In the genomic region with DNA sequence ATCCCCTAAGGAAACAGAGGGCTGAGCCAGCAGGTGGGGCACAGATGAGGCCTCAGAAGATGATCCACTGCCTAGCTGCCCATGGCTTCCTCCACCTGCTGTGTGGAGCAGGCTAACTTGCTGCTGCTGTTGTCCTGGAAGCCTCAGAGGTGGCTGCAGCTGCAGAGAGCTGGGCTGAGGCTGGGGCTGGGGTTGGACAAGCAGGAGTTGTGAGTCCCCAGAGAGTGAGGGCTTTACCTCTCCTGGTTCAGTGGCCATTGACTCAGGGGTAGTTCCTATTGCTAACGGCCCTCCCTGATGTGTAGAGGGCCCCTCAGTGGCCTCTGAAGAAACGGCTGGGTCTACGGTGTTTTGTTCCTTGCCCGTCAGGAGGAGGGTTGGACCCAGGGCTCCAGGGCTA, we compare ENCODE assay signal across 28 cellular contexts. TPM values are rescaled to one million over a fixed set of nuclear protein-coding genes. Genes with fewer than 3 reads are reported as not detected.
"Had no signal": no experiment of that assay in that cellular context is flagged by ENCODE, and none has a peak within 500 bp of the region (broad histone marks: within the 10 kb centered on the region; RNA-seq: fewer than 3 reads in every experiment).

No MANE protein-coding gene starts in this region.

- H3K9me3 Mint-ChIP-seq: effector memory CD8-positive, alpha-beta T cell; natural killer cell treated with Interleukin-12 subunit alpha and Interleukin-12 subunit beta and Interleukin-15 and Interleukin-18, amount 100 ng/mL, for 72 hours had no signal

- H3K9me3 ChIP-seq: breast epithelium, left ventricle myocardium inferior, mucosa of descending colon, spleen, suprapubic skin, tibial artery had no signal

- H3K4me3 Mint-ChIP-seq: activated CD4-positive, alpha-beta T cell treated with anti-CD3 and anti-CD28 coated beads for 36 hours; activated CD8-positive, alpha-beta memory T cell treated with anti-CD3 and anti-CD28 coated beads, Interleukin-2, amount 10 ng/mL, durations not matched to agents 7 days and 5 days; activated CD8-positive, alpha-beta T cell treated with anti-CD3 and anti-CD28 coated beads, Interleukin-2, amount 10 ng/mL, durations not matched to agents 7 days and 5 days; effector memory CD8-positive, alpha-beta T cell; natural killer cell treated with Interleukin-12 subunit alpha and Interleukin-12 subunit beta and Interleukin-15 and Interleukin-18, amount 100 ng/mL, for 72 hours had no signal

- H3K27me3 ChIP-seq: breast epithelium, spleen, suprapubic skin, tibial artery had no signal

- H3K4me1 Mint-ChIP-seq: activated CD4-positive, alpha-beta T cell treated with anti-CD3 and anti-CD28 coated beads for 36 hours; activated CD8-positive, alpha-beta memory T cell treated with anti-CD3 and anti-CD28 coated beads, Interleukin-2, amount 10 ng/mL, durations not matched to agents 7 days and 5 days had no signal

- DNase-seq: activated CD4-positive, alpha-beta T cell treated with anti-CD3 and anti-CD28 coated beads for 36 hours; activated CD4-positive, CD25-positive, alpha-beta regulatory T cell; activated CD8-positive, alpha-beta memory T cell treated with anti-CD3 and anti-CD28 coated beads, Interleukin-2, amount 10 ng/mL, durations not matched to agents 7 days and 5 days; activated CD8-positive, alpha-beta T cell treated with anti-CD3 and anti-CD28 coated beads, Interleukin-2, amount 10 ng/mL, durations not matched to agents 7 days and 5 days; activated naive CD4-positive, alpha-beta T cell treated with Interleukin-2 at 50 U/mL for 16 hours; activated T-cell treated with anti-CD3 and anti-CD28 coated beads, Interleukin-2, amount 50 U/mL, for 48 hours; central memory CD4-positive, alpha-beta T cell; effector memory CD8-positive, alpha-beta T cell; foreskin fibroblast; hippocampal formation; left ventricle myocardium inferior; mucosa of descending colon; spleen; stimulated activated naive CD4-positive, alpha-beta T cell; T-helper 1 cell had no signal

- FAIRE-seq: colon had no signal

- ATAC-seq: activated CD4-positive, alpha-beta T cell treated with anti-CD3 and anti-CD28 coated beads for 36 hours; activated CD8-positive, alpha-beta memory T cell treated with anti-CD3 and anti-CD28 coated beads, Interleukin-2, amount 10 ng/mL, durations not matched to agents 7 days and 5 days; activated CD8-positive, alpha-beta T cell treated with anti-CD3 and anti-CD28 coated beads, Interleukin-2, amount 10 ng/mL, durations not matched to agents 7 days and 5 days; effector memory CD8-positive, alpha-beta T cell; esophagus mucosa; mucosa of descending colon had no signal

- H3K4me1 ChIP-seq: breast epithelium, suprapubic skin, tibial artery had no signal

- H3K27me3 Mint-ChIP-seq: activated CD4-positive, alpha-beta T cell treated with anti-CD3 and anti-CD28 coated beads for 36 hours; activated CD8-positive, alpha-beta memory T cell treated with anti-CD3 and anti-CD28 coated beads, Interleukin-2, amount 10 ng/mL, durations not matched to agents 7 days and 5 days; effector memory CD8-positive, alpha-beta T cell; natural killer cell treated with Interleukin-12 subunit alpha and Interleukin-12 subunit beta and Interleukin-15 and Interleukin-18, amount 100 ng/mL, for 72 hours had no signal

- H3K4me3 ChIP-seq: breast epithelium, left ventricle myocardium inferior, mucosa of descending colon, spleen, suprapubic skin, tibial artery had no signal

- H3K27ac ChIP-seq: breast epithelium, left ventricle myocardium inferior, spleen, suprapubic skin, tibial artery had no signal

- H3K27ac Mint-ChIP-seq: activated CD4-positive, alpha-beta T cell treated with anti-CD3 and anti-CD28 coated beads for 36 hours; activated CD8-positive, alpha-beta memory T cell treated with anti-CD3 and anti-CD28 coated beads, Interleukin-2, amount 10 ng/mL, durations not matched to agents 7 days and 5 days; activated CD8-positive, alpha-beta T cell treated with anti-CD3 and anti-CD28 coated beads, Interleukin-2, amount 10 ng/mL, durations not matched to agents 7 days and 5 days had no signal

RNA-seq across cellular contexts. Expression of a gene that starts 33.1 kb away (rescaled TPM):
- total RNA-seq: lung microvascular endothelial cell had no signal
- polyA plus RNA-seq: urinary bladder had no signal

RNA-seq across cellular contexts. Expression of a gene that starts 37.5 kb away (rescaled TPM):
- total RNA-seq: left ventricle myocardium inferior, urinary bladder had no signal

RNA-seq across cellular contexts. Expression of a gene that starts 54.2 kb away (rescaled TPM):
- total RNA-seq: activated CD4-positive, alpha-beta T cell treated with anti-CD3 and anti-CD28 coated beads for 36 hours; breast epithelium; dermis microvascular lymphatic vessel endothelial cell; esophagus mucosa; kidney epithelial cell; left ventricle myocardium inferior; lung microvascular endothelial cell; mesenteric fat pad; mucosa of descending colon; myocyte; natural killer cell treated with Interleukin-12 subunit alpha and Interleukin-12 subunit beta and Interleukin-15 and Interleukin-18, amount 100 ng/mL, for 72 hours; right cardiac atrium; suprapubic skin; urinary bladder had no signal
- polyA plus RNA-seq: right cardiac atrium, urinary bladder had no signal
